Comparison of ENCODE assay signal across 13 cellular contexts in genomic region chr11:3007404-3008010, GRCh38.
"Had no signal": no experiment of that assay in that cellular context is flagged by ENCODE, and none has a peak within 500 bp of the region (broad histone marks: within the 10 kb centered on the region; RNA-seq: fewer than 3 reads in every experiment).

No MANE protein-coding gene starts in this region.

- H3K4me1 Mint-ChIP-seq: activated B cell treated with CpG ODN at 0.5 μM for 24 hours had no signal

- H3K9me3 Mint-ChIP-seq: activated B cell treated with CpG ODN at 0.5 μM for 24 hours; naive thymus-derived CD4-positive, alpha-beta T cell had no signal

- H3K9me3 ChIP-seq: SJCRH30, uterus had no signal

- H3K27ac Mint-ChIP-seq: activated B cell treated with CpG ODN at 0.5 μM for 24 hours had no signal

- H3K4me3 ChIP-seq: SJCRH30, uterus had no signal

- H3K4me3 Mint-ChIP-seq: activated B cell treated with CpG ODN at 0.5 μM for 24 hours; naive thymus-derived CD4-positive, alpha-beta T cell had no signal

- H3K36me3 ChIP-seq: uterus had no signal

- H3K27me3 ChIP-seq: brain microvascular endothelial cell, foreskin keratinocyte, SJCRH30, uterus had no signal

- ATAC-seq: foreskin keratinocyte; left colon; naive thymus-derived CD4-positive, alpha-beta T cell had no signal

- H3K4me1 ChIP-seq: foreskin keratinocyte, SJCRH30, uterus had no signal

- H3K27me3 Mint-ChIP-seq: activated B cell treated with CpG ODN at 0.5 μM for 24 hours; naive thymus-derived CD4-positive, alpha-beta T cell had no signal

- DNase-seq: activated B cell treated with CpG ODN at 0.5 μM for 24 hours; activated naive CD4-positive, alpha-beta T cell treated with Interleukin-2 at 50 U/mL for 16 hours; amygdala; brain microvascular endothelial cell; foreskin keratinocyte; mammary epithelial cell; naive thymus-derived CD4-positive, alpha-beta T cell; occipital lobe; SJCRH30; stimulated activated CD4-positive, alpha-beta T cell treated with anti-CD3 and anti-CD28 coated beads, Interleukin-2, amount 100 ng/mL, for 48 hours; SW 1271; uterus had no signal

- H3K27ac ChIP-seq: brain microvascular endothelial cell, foreskin keratinocyte, SJCRH30, uterus had no signal
